Comparison of ENCODE assay signal across 12 cellular contexts in the genomic region with DNA sequence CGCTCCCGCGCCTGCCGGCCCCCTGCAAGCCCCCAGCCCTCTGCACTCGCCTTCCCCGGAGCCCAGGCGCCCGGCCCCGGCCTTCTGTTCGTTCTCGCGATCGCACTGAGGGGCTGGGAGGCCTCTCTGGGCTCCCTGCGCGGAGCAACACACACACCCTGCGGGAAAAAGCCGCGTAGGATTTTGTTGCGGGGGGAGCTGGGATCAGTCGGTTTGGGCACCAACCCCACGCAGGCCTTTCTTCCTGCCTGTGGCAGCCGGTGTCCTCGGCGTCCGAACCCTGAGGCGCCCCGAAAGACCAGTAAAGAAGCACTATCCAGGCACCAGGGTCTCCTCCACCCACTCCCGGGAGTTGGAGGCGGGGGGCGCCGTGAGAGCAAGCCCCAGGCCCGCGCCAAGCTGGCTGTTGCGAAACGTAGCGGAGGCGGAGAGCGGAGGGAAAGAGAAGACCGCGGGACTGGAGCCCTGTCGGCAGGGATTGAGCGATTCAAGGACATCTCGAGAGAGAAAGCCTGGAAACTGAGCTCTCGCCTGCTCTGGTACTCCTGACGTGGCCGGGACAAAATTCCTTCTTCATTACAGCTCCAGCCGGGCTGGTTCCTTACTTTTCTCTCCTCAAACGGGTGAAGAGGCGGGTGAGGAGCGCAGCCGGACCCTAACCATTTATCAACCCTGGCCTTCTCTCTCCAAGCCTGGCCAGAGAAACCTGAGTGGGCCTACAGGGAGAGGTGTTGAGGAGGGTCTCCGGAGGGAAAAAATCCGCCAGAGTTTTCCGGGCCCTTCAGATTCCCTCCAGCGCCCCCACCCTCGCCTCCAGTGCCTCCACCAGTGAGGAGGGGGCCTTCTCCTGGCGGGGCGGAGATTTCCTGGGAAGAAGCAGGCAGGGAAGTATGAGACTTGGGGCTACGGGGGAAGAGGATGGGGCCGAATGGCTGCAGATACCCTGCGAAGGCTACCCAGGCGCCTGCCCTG. TPM values are rescaled to one million over a fixed set of nuclear protein-coding genes. Genes with fewer than 3 reads are reported as not detected.
DNase-seq lines count a peak whose midpoint lies in the region; ATAC-seq and TF ChIP-seq lines count a peak whose summit lies in the region.
"Had no signal": no experiment of that assay in that cellular context is flagged by ENCODE, and none has a peak within 500 bp of the region (broad histone marks: within the 10 kb centered on the region; RNA-seq: fewer than 3 reads in every experiment).

No MANE protein-coding gene starts in this region.

- H3K27ac ChIP-seq in Peyer's patch: peak overlapping the region in 3 of 4 donors; percentile 44 to 94 (median 83)
- peak overlapping the region; percentile 18 for H3K27ac ChIP-seq in lower lobe of right lung
- peak overlapping the region; percentile 98 for H3K27ac ChIP-seq in suprapubic skin

- H3K4me3 ChIP-seq in Peyer's patch (peak overlapping the region in 2 of 4 donors; percentile 29 to 48), lower lobe of right lung (peak overlapping the region; percentile 8), suprapubic skin (peak overlapping the region; percentile 49)

- DNase-seq in Peyer's patch: no peak
- DNase-seq in dedifferentiated amniotic fluid mesenchymal stem cell (ENCODE audit: extremely low spot score): peak; percentile 29
- DNase-seq in lower lobe of right lung: no peak
- DNase-seq in suprapubic skin (ENCODE audit: low spot score in 2 of 2): peak in 1 of 2 donors; percentile 78
- DNase-seq in GM19240 (ENCODE audit: insufficient read length, low spot score): no peak
- no peak for DNase-seq in HT-29 (ENCODE audit: low spot score)
- DNase-seq: activated naive CD4-positive, alpha-beta T cell treated with anti-CD3 and anti-CD28 coated beads, Interleukin-2, amount 50 U/mL, for 16 hours; Calu3; KG1; NCI-H2081 treated with DMSO at 0.1 percent for 48 hours had no signal

- H3K9me3 ChIP-seq in Peyer's patch (peaks cover 0 to 4% (median 0%) of the 10 kb centered on the region in 4 donors), lower lobe of right lung (no peaks in the 10 kb centered on the region), suprapubic skin (no peaks in the 10 kb centered on the region)

- 66% methylated on average over 61 of the region's 62 CpGs for WGBS in suprapubic skin

- H3K36me3 ChIP-seq in Peyer's patch: no peaks in the 10 kb centered on the region
- H3K36me3 ChIP-seq in lower lobe of right lung: no peaks in the 10 kb centered on the region
- no peaks in the 10 kb centered on the region for H3K36me3 ChIP-seq in suprapubic skin

- no peak for TF ChIP-seq EP300 in suprapubic skin (IDR thresholded peaks at IDR 0.05)

- peaks cover 0 to 39% (median 9%) of the 10 kb centered on the region in 4 donors for H3K4me1 ChIP-seq in Peyer's patch
- H3K4me1 ChIP-seq in lower lobe of right lung: peaks cover 13% of the 10 kb centered on the region
- peaks cover 81% of the 10 kb centered on the region for H3K4me1 ChIP-seq in suprapubic skin

- intact Hi-C loops in lower lobe of right lung (cut with DNase I): no loop called here

- no peak for TF ChIP-seq CTCF in Peyer's patch (IDR thresholded peaks at IDR 0.05)
- no peak for TF ChIP-seq CTCF in lower lobe of right lung (IDR thresholded peaks at IDR 0.05)
- no peak for TF ChIP-seq CTCF in suprapubic skin (IDR thresholded peaks at IDR 0.05)

- H3K27me3 ChIP-seq in Peyer's patch: peaks cover 0 to 13% of the 10 kb centered on the region in 2 donors
- peaks cover 99% of the 10 kb centered on the region for H3K27me3 ChIP-seq in lower lobe of right lung (ENCODE audit: low read depth)
- H3K27me3 ChIP-seq in suprapubic skin: peaks cover 39% of the 10 kb centered on the region

- TF ChIP-seq POLR2A in Peyer's patch (IDR thresholded peaks at IDR 0.05) (no peak), suprapubic skin (IDR thresholded peaks at IDR 0.05) (no peak), GM18505 (IDR thresholded peaks at IDR 0.05; ENCODE audit: borderline replicate concordance, extremely low read depth, insufficient read depth, insufficient read length) (no peak)

- ATAC-seq in lower lobe of right lung (no peak), GM18505 (IDR thresholded peaks at IDR 0.05; ENCODE audit: unreplicated experiment) (no peak)
- ATAC-seq: HCT116 had no signal

RNA-seq across cellular contexts. Expression of a gene that starts 1.7 kb away (rescaled TPM):
- total RNA-seq in Peyer's patch: not detected
- total RNA-seq in lower lobe of right lung: not detected
- 1 to 10 TPM in 1 of 4 donors, under 1 TPM in 2, not detected in 1; 0.26 to 3.5 (median 0.49) TPM for total RNA-seq in suprapubic skin
- 0.41 and 0.81 TPM in 2 replicates for total RNA-seq in HT-29 (2014; rRNA removed; shearing (Covaris generic))
- total RNA-seq: Calu3 had no signal

RNA-seq across cellular contexts. Expression of a gene that starts 2.9 kb away (rescaled TPM):
- total RNA-seq in Peyer's patch (1 to 10 TPM in 2 of 4 donors, under 1 TPM in 2; 0.70 to 1.7 (median 1.3) TPM), lower lobe of right lung (0.50 TPM), suprapubic skin (1 to 10 TPM in 3 of 4 donors, under 1 TPM in 1; 0.98 to 6.2 (median 2.4) TPM)
- total RNA-seq in HT-29 (2014; rRNA removed; shearing (Covaris generic)): 1.4 and 1.6 TPM in 2 replicates

RNA-seq across cellular contexts. Expression of a gene that starts 22.4 kb away (rescaled TPM):
- total RNA-seq in Peyer's patch (1 to 10 TPM in 3 of 4 donors, under 1 TPM in 1; 0.35 to 1.7 (median 1.1) TPM), lower lobe of right lung (not detected), suprapubic skin (1 to 10 TPM in 3 of 4 donors, under 1 TPM in 1; 0.23 to 8.4 (median 1.6) TPM)
- total RNA-seq in HT-29 (2014; rRNA removed; shearing (Covaris generic)): 0.10 and 0.23 TPM in 2 replicates

RNA-seq across cellular contexts. Expression of a gene that starts 22.5 kb away (rescaled TPM):
- total RNA-seq in Peyer's patch (1 to 10 TPM; 1.1 to 8.3 (median 1.8) TPM), lower lobe of right lung (0.47 TPM), suprapubic skin (1 to 10 TPM; 1.4 to 4.7 (median 1.9) TPM)
- total RNA-seq in HT-29 (2014; rRNA removed; shearing (Covaris generic)): 4.0 and 6.8 TPM in 2 replicates

RNA-seq across cellular contexts. Expression of a gene that starts 31.2 kb away (rescaled TPM):
- 10 to 100 TPM in 1 of 4 donors, 1 to 10 TPM in 2, not detected in 1; 1.7 to 13.2 (median 1.9) TPM for total RNA-seq in Peyer's patch
- not detected for total RNA-seq in lower lobe of right lung
- 10 to 100 TPM in 1 of 4 donors, 1 to 10 TPM in 3; 4.9 to 12.2 (median 6.1) TPM for total RNA-seq in suprapubic skin
- total RNA-seq in HT-29 (2014; rRNA removed; shearing (Covaris generic)): 0.23 and 0.76 TPM in 2 replicates

Comparison
In these comparisons a context has a peak if more than half of its experiments do, and no peak if none do; other contexts are left out.
1. H3K27ac ChIP-seq: peak in every context shown above with its lines; median percentile 98 in suprapubic skin; 83 in Peyer's patch; 18 in lower lobe of right lung.